In genomic region chr5:10303699-10304170, GRCh38 we compare ENCODE assay signal across 1 cellular context.
TF ChIP-seq lines count a peak whose summit lies in the region.

No MANE protein-coding gene starts in this region.

TF ChIP-seq in K562, 482 proteins besides CTCF, POLR2A, EP300 and RAD21 (continued from another document and continues in another):
- TF ChIP-seq, protein P1, sequence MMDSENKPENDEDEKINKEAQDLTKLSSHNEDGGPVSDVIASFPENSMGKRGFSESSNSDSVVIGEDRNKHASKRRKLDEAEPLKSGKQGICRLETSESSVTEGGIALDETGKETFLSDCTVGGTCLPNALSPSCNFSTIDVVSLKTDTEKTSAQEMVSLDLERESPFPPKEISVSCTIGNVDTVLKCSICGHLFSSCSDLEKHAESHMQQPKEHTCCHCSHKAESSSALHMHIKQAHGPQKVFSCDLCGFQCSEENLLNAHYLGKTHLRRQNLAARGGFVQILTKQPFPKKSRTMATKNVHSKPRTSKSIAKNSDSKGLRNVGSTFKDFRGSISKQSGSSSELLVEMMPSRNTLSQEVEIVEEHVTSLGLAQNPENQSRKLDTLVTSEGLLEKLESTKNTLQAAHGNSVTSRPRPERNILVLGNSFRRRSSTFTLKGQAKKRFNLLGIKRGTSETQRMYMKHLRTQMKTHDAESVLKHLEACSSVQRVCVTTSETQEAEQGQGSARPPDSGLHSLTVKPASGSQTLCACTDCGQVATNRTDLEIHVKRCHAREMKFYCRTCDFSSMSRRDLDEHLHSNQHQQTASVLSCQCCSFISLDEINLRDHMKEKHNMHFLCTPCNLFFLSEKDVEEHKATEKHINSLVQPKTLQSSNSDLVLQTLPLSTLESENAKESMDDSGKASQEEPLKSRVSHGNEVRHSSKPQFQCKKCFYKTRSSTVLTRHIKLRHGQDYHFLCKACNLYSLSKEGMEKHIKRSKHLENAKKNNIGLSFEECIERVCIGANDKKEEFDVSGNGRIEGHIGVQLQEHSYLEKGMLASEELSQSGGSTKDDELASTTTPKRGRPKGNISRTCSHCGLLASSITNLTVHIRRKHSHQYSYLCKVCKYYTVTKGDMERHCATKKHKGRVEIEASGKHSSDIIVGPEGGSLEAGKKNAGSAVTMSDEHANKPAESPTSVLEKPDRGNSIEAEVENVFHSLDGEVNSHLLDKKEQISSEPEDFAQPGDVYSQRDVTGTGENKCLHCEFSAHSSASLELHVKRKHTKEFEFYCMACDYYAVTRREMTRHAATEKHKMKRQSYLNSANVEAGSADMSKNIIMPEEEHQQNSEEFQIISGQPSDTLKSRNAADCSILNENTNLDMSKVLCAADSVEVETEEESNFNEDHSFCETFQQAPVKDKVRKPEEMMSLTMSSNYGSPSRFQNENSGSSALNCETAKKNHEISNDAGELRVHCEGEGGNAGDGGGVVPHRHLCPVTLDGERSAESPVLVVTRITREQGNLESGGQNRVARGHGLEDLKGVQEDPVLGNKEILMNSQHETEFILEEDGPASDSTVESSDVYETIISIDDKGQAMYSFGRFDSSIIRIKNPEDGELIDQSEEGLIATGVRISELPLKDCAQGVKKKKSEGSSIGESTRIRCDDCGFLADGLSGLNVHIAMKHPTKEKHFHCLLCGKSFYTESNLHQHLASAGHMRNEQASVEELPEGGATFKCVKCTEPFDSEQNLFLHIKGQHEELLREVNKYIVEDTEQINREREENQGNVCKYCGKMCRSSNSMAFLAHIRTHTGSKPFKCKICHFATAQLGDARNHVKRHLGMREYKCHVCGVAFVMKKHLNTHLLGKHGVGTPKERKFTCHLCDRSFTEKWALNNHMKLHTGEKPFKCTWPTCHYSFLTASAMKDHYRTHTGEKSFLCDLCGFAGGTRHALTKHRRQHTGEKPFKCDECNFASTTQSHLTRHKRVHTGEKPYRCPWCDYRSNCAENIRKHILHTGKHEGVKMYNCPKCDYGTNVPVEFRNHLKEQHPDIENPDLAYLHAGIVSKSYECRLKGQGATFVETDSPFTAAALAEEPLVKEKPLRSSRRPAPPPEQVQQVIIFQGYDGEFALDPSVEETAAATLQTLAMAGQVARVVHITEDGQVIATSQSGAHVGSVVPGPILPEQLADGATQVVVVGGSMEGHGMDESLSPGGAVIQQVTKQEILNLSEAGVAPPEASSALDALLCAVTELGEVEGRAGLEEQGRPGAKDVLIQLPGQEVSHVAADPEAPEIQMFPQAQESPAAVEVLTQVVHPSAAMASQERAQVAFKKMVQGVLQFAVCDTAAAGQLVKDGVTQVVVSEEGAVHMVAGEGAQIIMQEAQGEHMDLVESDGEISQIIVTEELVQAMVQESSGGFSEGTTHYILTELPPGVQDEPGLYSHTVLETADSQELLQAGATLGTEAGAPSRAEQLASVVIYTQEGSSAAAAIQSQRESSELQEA (IDR thresholded peaks at IDR 0.05; ENCODE audit: low read depth), result no peak
- TF ChIP-seq KAT7 (CRISPR knock-in tag; IDR thresholded peaks at IDR 0.05; ENCODE audit: borderline replicate concordance) (no peak), ETV1 (tag; conservative IDR thresholded peaks at IDR 0.05; ENCODE audit: low read depth) (0 out of 2 replicates have a peak, but pooled peaks have one; percentile 20), ZNF444 (CRISPR knock-in tag; IDR thresholded peaks at IDR 0.05) (peak; percentile 80), ZBTB49 (CRISPR knock-in tag; IDR thresholded peaks at IDR 0.05; ENCODE audit: borderline replicate concordance) (no peak), MYBL2 (IDR thresholded peaks at IDR 0.05; ENCODE audit: low read depth) (no peak), MYBL2 (CRISPR knock-in tag; IDR thresholded peaks at IDR 0.05; ENCODE audit: borderline replicate concordance) (no peak), EGR1 (conservative IDR thresholded peaks at IDR 0.05) (no peak; the same call in 1 of the 2 replicates), JUND (IDR thresholded peaks at IDR 0.05; ENCODE audit: borderline replicate concordance, low read depth, low read length) (peak; percentile 89; the same call in 1 of the 2 replicates), JUND (tag; IDR thresholded peaks at IDR 0.05; ENCODE audit: borderline replicate concordance, low read depth, low read length) (peak; percentile 91; the same call in 2 of the 3 replicates), HCFC1 (IDR thresholded peaks at IDR 0.05; ENCODE audit: low read depth, low read length) (no peak), TOE1 (IDR thresholded peaks at IDR 0.05; ENCODE audit: borderline replicate concordance) (no peak), TOE1 (CRISPR knock-in tag; IDR thresholded peaks at IDR 0.05; ENCODE audit: borderline replicate concordance, low read depth) (no peak), ZNF134 (CRISPR knock-in tag; conservative IDR thresholded peaks at IDR 0.05) (peak; percentile 68; the same call in 1 of the 2 replicates), ZNF57 (CRISPR knock-in tag; IDR thresholded peaks at IDR 0.05) (peak; percentile 89; the same call in 1 of the 2 replicates), TGIF2 (CRISPR knock-in tag; IDR thresholded peaks at IDR 0.05) (no peak), CBX5 (IDR thresholded peaks at IDR 0.05; ENCODE audit: borderline replicate concordance, low read depth) (peak; percentile 62; the same call in 1 of the 2 replicates), ZNF133 (CRISPR knock-in tag; IDR thresholded peaks at IDR 0.05) (peak; percentile 86), GATAD2B (IDR thresholded peaks at IDR 0.05; ENCODE audit: borderline replicate concordance) (no peak; the same call in 1 of the 2 replicates), ZNF717 (CRISPR knock-in tag; IDR thresholded peaks at IDR 0.05) (no peak), ATF2 (CRISPR knock-in tag; IDR thresholded peaks at IDR 0.05) (no peak), ARID4B (CRISPR knock-in tag; IDR thresholded peaks at IDR 0.05) (no peak), TFAP4 (CRISPR knock-in tag; IDR thresholded peaks at IDR 0.05; ENCODE audit: borderline replicate concordance) (no peak), NUFIP1 (IDR thresholded peaks at IDR 0.05; ENCODE audit: partially characterized antibody) (peak; percentile 90), RBFOX2 (IDR thresholded peaks at IDR 0.05; ENCODE audit: low read depth, low read length) (no peak), BRD4 (IDR thresholded peaks at IDR 0.05) (peak; percentile 38; the same call in 1 of the 2 replicates), ZNF583 (CRISPR knock-in tag; IDR thresholded peaks at IDR 0.05) (peak; percentile 97), NRF1 (conservative IDR thresholded peaks at IDR 0.05 in 1 of 2, IDR thresholded peaks at IDR 0.05 in 1 of 2) (0 out of 4 replicates have a peak, but pooled peaks of 1 of the 2 experiments have one; percentile 9)
- TF ChIP-seq, protein P2, sequence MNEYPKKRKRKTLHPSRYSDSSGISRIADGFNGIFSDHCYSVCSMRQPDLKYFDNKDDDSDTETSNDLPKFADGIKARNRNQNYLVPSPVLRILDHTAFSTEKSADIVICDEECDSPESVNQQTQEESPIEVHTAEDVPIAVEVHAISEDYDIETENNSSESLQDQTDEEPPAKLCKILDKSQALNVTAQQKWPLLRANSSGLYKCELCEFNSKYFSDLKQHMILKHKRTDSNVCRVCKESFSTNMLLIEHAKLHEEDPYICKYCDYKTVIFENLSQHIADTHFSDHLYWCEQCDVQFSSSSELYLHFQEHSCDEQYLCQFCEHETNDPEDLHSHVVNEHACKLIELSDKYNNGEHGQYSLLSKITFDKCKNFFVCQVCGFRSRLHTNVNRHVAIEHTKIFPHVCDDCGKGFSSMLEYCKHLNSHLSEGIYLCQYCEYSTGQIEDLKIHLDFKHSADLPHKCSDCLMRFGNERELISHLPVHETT (CRISPR knock-in tag; conservative IDR thresholded peaks at IDR 0.05 in 1 of 2, IDR thresholded peaks at IDR 0.05 in 1 of 2), result peak in 1 of 2 experiments; percentile 90; a peak in 1 of 4 replicates
- TF ChIP-seq, protein P3, sequence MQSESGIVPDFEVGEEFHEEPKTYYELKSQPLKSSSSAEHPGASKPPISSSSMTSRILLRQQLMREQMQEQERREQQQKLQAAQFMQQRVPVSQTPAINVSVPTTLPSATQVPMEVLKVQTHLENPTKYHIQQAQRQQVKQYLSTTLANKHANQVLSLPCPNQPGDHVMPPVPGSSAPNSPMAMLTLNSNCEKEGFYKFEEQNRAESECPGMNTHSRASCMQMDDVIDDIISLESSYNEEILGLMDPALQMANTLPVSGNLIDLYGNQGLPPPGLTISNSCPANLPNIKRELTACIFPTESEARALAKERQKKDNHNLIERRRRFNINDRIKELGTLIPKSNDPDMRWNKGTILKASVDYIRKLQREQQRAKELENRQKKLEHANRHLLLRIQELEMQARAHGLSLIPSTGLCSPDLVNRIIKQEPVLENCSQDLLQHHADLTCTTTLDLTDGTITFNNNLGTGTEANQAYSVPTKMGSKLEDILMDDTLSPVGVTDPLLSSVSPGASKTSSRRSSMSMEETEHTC (IDR thresholded peaks at IDR 0.05), result peak; percentile 75; the same call in 1 of the 2 replicates
- TF ChIP-seq, protein P4, sequence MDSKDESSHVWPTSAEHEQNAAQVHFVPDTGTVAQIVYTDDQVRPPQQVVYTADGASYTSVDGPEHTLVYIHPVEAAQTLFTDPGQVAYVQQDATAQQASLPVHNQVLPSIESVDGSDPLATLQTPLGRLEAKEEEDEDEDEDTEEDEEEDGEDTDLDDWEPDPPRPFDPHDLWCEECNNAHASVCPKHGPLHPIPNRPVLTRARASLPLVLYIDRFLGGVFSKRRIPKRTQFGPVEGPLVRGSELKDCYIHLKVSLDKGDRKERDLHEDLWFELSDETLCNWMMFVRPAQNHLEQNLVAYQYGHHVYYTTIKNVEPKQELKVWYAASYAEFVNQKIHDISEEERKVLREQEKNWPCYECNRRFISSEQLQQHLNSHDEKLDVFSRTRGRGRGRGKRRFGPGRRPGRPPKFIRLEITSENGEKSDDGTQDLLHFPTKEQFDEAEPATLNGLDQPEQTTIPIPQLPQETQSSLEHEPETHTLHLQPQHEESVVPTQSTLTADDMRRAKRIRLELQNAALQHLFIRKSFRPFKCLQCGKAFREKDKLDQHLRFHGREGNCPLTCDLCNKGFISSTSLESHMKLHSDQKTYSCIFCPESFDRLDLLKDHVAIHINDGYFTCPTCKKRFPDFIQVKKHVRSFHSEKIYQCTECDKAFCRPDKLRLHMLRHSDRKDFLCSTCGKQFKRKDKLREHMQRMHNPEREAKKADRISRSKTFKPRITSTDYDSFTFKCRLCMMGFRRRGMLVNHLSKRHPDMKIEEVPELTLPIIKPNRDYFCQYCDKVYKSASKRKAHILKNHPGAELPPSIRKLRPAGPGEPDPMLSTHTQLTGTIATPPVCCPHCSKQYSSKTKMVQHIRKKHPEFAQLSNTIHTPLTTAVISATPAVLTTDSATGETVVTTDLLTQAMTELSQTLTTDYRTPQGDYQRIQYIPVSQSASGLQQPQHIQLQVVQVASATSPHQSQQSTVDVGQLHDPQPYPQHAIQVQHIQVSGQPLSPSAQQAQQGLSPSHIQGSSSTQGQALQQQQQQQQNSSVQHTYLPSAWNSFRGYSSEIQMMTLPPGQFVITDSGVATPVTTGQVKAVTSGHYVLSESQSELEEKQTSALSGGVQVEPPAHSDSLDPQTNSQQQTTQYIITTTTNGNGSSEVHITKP (IDR thresholded peaks at IDR 0.05; ENCODE audit: partially characterized antibody), result peak; percentile 53
